Comparison of ENCODE assay signal across 11 cellular contexts in genomic region chr14:91331761-91332447, GRCh38.
DNase-seq lines count a peak whose midpoint lies in the region; ATAC-seq and TF ChIP-seq lines count a peak whose summit lies in the region.
"Had no signal": no experiment of that assay in that cellular context is flagged by ENCODE, and none has a peak within 500 bp of the region (broad histone marks: within the 10 kb centered on the region; RNA-seq: fewer than 3 reads in every experiment).

No MANE protein-coding gene starts in this region.

- DNase-seq in Right ventricle myocardium inferior (ENCODE audit: missing footprints) (peak; percentile 86), right atrium auricular region (ENCODE audit: low spot score) (no peak), left lung (peak; percentile 79 to 93), type B pancreatic cell (ENCODE audit: extremely low spot score, unreplicated experiment) (no peak), NCI-H1105 (lab: John Stamatoyannopoulos, UW) (no peak), hepatic stellate cell (ENCODE audit: low spot score) (no peak)
- no peak for DNase-seq in activated T-helper 1 cell treated with anti-CD3 and anti-CD28 coated beads, Interleukin-12 subunit alpha, Interleukin-12 subunit beta, Interleukin-2, Interleukin-4 antibody, amounts not matched to agents 30 ng/mL and 10 ng/mL and 1 ng/mL, durations not matched to agents 14 hours and 24 hours and 36 hours (ENCODE audit: low spot score)
- DNase-seq: SJCRH30; stimulated activated CD4-positive, alpha-beta T cell treated with anti-CD3 and anti-CD28 coated beads, Interleukin-15, amount 100 ng/mL, for 24 hours had no signal

- H3K27me3 Mint-ChIP-seq in activated T-helper 1 cell treated with anti-CD3 and anti-CD28 coated beads, Interleukin-12 subunit alpha, Interleukin-12 subunit beta, Interleukin-2, Interleukin-4 antibody, amounts not matched to agents 30 ng/mL and 10 ng/mL and 1 ng/mL, durations not matched to agents 14 hours and 24 hours and 36 hours (ENCODE audit: insufficient read depth), result no peaks in the 10 kb centered on the region
- H3K27me3 Mint-ChIP-seq in type B pancreatic cell, result no peaks in the 10 kb centered on the region

- TF ChIP-seq CTCF in right atrium auricular region (IDR thresholded peaks at IDR 0.05) (no peak), left lung (IDR thresholded peaks at IDR 0.05) (no peak), type B pancreatic cell (conservative IDR thresholded peaks at IDR 0.05) (no peak)

- intact Hi-C loops in Right ventricle myocardium inferior (cut with DNase I), result loop anchor here (2.0 kb wide), 1 partner anchor 17 kb away; no protein-coding TSS in a partner anchor
- intact Hi-C loops in activated T-helper 1 cell treated with anti-CD3 and anti-CD28 coated beads, Interleukin-12 subunit alpha, Interleukin-12 subunit beta, Interleukin-2, Interleukin-4 antibody, amounts not matched to agents 30 ng/mL and 10 ng/mL and 1 ng/mL, durations not matched to agents 14 hours and 24 hours and 36 hours (cut with micrococcal nuclease), result no loop called here
- intact Hi-C loops in left lung (cut with DNase I), result no loop called here

- H3K27me3 ChIP-seq in right atrium auricular region, result no peaks in the 10 kb centered on the region
- no peaks in the 10 kb centered on the region for H3K27me3 ChIP-seq in left lung
- H3K27me3 ChIP-seq: SJCRH30 had no signal

- peaks cover 59% of the 10 kb centered on the region for H3K4me1 Mint-ChIP-seq in activated T-helper 1 cell treated with anti-CD3 and anti-CD28 coated beads, Interleukin-12 subunit alpha, Interleukin-12 subunit beta, Interleukin-2, Interleukin-4 antibody, amounts not matched to agents 30 ng/mL and 10 ng/mL and 1 ng/mL, durations not matched to agents 14 hours and 24 hours and 36 hours (ENCODE audit: low read depth)
- peaks cover 40% of the 10 kb centered on the region for H3K4me1 Mint-ChIP-seq in type B pancreatic cell (ENCODE audit: unreplicated experiment)

- peak overlapping the region; percentile 17 for H3K4me3 Mint-ChIP-seq in activated T-helper 1 cell treated with anti-CD3 and anti-CD28 coated beads, Interleukin-12 subunit alpha, Interleukin-12 subunit beta, Interleukin-2, Interleukin-4 antibody, amounts not matched to agents 30 ng/mL and 10 ng/mL and 1 ng/mL, durations not matched to agents 14 hours and 24 hours and 36 hours
- H3K4me3 Mint-ChIP-seq in type B pancreatic cell, result peak overlapping the region; percentile 8

- peaks cover 25% of the 10 kb centered on the region for H3K36me3 Mint-ChIP-seq in activated T-helper 1 cell treated with anti-CD3 and anti-CD28 coated beads, Interleukin-12 subunit alpha, Interleukin-12 subunit beta, Interleukin-2, Interleukin-4 antibody, amounts not matched to agents 30 ng/mL and 10 ng/mL and 1 ng/mL, durations not matched to agents 14 hours and 24 hours and 36 hours (ENCODE audit: low read depth)
- no peaks in the 10 kb centered on the region for H3K36me3 Mint-ChIP-seq in type B pancreatic cell

- ATAC-seq in Right ventricle myocardium inferior, result no peak
- ATAC-seq in left lung, result peak; percentile 46
- no peak for ATAC-seq in GM18858 (IDR thresholded peaks at IDR 0.05; ENCODE audit: unreplicated experiment)

- H3K36me3 ChIP-seq in right atrium auricular region, result no peaks in the 10 kb centered on the region
- H3K36me3 ChIP-seq in left lung, result peaks cover 0 to 32% of the 10 kb centered on the region in 2 donors
- H3K36me3 ChIP-seq: cardiac muscle cell, SJCRH30 had no signal

- H3K27ac Mint-ChIP-seq in activated T-helper 1 cell treated with anti-CD3 and anti-CD28 coated beads, Interleukin-12 subunit alpha, Interleukin-12 subunit beta, Interleukin-2, Interleukin-4 antibody, amounts not matched to agents 30 ng/mL and 10 ng/mL and 1 ng/mL, durations not matched to agents 14 hours and 24 hours and 36 hours, result peak overlapping the region; percentile 70
- peak overlapping the region; percentile 27 for H3K27ac Mint-ChIP-seq in type B pancreatic cell

- no peaks in the 10 kb centered on the region for H3K9me3 Mint-ChIP-seq in activated T-helper 1 cell treated with anti-CD3 and anti-CD28 coated beads, Interleukin-12 subunit alpha, Interleukin-12 subunit beta, Interleukin-2, Interleukin-4 antibody, amounts not matched to agents 30 ng/mL and 10 ng/mL and 1 ng/mL, durations not matched to agents 14 hours and 24 hours and 36 hours
- H3K9me3 Mint-ChIP-seq in type B pancreatic cell, result no peaks in the 10 kb centered on the region

- H3K27ac ChIP-seq in right atrium auricular region (no peak overlapping the region), left lung (peak overlapping the region in 1 of 2 donors; percentile 53)
- H3K27ac ChIP-seq: cardiac muscle cell, SJCRH30 had no signal

- peaks cover 0 to 28% of the 10 kb centered on the region in 2 donors for H3K4me1 ChIP-seq in right atrium auricular region
- peaks cover 26 to 46% of the 10 kb centered on the region in 2 donors for H3K4me1 ChIP-seq in left lung

- no peak overlapping the region for H3K4me3 ChIP-seq in right atrium auricular region
- no peak overlapping the region for H3K4me3 ChIP-seq in left lung
- H3K4me3 ChIP-seq: cardiac muscle cell, SJCRH30 had no signal

- H3K9me3 ChIP-seq in right atrium auricular region (no peaks in the 10 kb centered on the region), left lung (no peaks in the 10 kb centered on the region)
- H3K9me3 ChIP-seq: SJCRH30 had no signal

Comparison
In these comparisons a context has a peak if more than half of its experiments do, and no peak if none do; other contexts are left out.
1. DNase-seq: peak in Right ventricle myocardium inferior (single experiment) and left lung (2 of 2); none in right atrium auricular region (single experiment), activated T-helper 1 cell treated with anti-CD3 and anti-CD28 coated beads, Interleukin-12 subunit alpha, Interleukin-12 subunit beta, Interleukin-2, Interleukin-4 antibody, amounts not matched to agents 30 ng/mL and 10 ng/mL and 1 ng/mL, durations not matched to agents 14 hours and 24 hours and 36 hours (single experiment), type B pancreatic cell (single experiment), NCI-H1105 (single experiment) and hepatic stellate cell (single experiment).